In the genomic region with DNA sequence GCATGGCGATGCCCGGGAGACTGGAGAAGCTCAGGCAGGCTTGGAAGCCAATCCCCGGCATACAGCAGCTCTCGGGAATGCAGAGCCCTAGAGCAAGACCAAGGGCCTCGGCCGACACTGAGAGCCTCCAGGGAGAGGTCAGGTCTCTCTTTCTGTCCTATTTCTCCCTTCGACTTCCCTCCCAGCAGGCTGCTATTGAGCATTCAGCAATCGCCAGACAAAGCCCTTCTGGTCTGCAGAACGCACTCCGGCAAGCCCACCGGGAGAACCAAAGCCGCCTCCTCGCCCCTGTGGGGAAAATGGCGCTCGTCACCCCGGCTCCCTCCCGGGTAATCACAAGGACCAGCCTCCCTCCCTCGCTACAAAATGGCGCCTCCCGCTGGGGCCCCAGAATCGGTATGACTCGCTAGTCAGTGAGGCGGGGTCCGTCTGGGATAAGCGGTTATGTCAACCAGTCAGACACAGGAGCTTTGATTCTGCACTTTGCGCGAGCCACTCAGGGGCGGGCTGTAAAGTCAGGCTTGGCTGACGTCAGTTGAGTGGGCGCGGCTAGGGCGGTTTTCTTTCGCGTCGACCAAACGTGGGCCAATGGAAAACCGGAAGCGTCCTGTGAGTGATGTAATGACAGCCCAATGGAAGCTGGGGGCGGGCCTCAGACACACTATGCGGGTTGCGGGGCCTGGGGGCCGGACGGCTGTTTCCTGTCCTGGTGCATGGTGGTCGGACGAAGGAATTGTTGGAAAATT, we compare ENCODE assay signal across 8 cellular contexts.
A peak's percentile ranks its signal among the peaks of the same experiment; 100 is the strongest.
DNase-seq lines count a peak whose midpoint lies in the region; ATAC-seq lines count a peak whose summit lies in the region.

ZNF143 (plus strand) TSS at position 691 of the 746 bp plus-strand sequence. CDS start 10,297 bp downstream, outside the sequence.

- no peaks in the 10 kb centered on the region for H3K9me3 ChIP-seq in BLaER1 treated with 17β-estradiol and CSF1 and Interleukin-3, amounts not matched to agents 10 nM and 100 nM (replicated peaks in 1 of 11)

- peak within 1 kb of the TSS; percentile 96 to 100 (median 99) for H3K27ac ChIP-seq in BLaER1 treated with 17β-estradiol and CSF1 and Interleukin-3, amounts not matched to agents 10 nM and 100 nM

- no peaks in the 10 kb centered on the region for H3K27me3 ChIP-seq in BLaER1 treated with 17β-estradiol and CSF1 and Interleukin-3, amounts not matched to agents 10 nM and 100 nM

- peaks cover 20 to 33% (median 26%) of the 10 kb centered on the region in 10 experiments for H3K4me1 ChIP-seq in BLaER1 treated with 17β-estradiol and CSF1 and Interleukin-3, amounts not matched to agents 10 nM and 100 nM

- H4K20me1 ChIP-seq in BLaER1 treated with 17β-estradiol and CSF1 and Interleukin-3, amounts not matched to agents 10 nM and 100 nM, result no peaks in the 10 kb centered on the region

- H3K4me2 ChIP-seq in BLaER1 treated with 17β-estradiol and CSF1 and Interleukin-3, amounts not matched to agents 10 nM and 100 nM, result peak within 1 kb of the TSS; percentile 76 to 98 (median 89)

- peak; percentile 82 for ATAC-seq in GM19351 (IDR thresholded peaks at IDR 0.05; ENCODE audit: unreplicated experiment)
- peak; percentile 83 for ATAC-seq in HG03521 (IDR thresholded peaks at IDR 0.05; ENCODE audit: unreplicated experiment)

- H3K4me3 ChIP-seq in BLaER1 treated with 17β-estradiol and CSF1 and Interleukin-3, amounts not matched to agents 10 nM and 100 nM, result peak within 1 kb of the TSS; percentile 76 to 97 (median 86)

- peak within 1 kb of the TSS; percentile 94 to 100 (median 99) for H3K9ac ChIP-seq in BLaER1 treated with 17β-estradiol and CSF1 and Interleukin-3, amounts not matched to agents 10 nM and 100 nM

- DNase-seq in NCI-H748 (lab: John Stamatoyannopoulos, UW; ENCODE audit: unreplicated experiment) (peak; percentile 100), dedifferentiated amniotic fluid mesenchymal stem cell (ENCODE audit: extremely low spot score) (peak; percentile 100), left kidney (ENCODE audit: low read depth, low spot score) (peak; percentile 100)
- peak; percentile 100 for DNase-seq in activated CD4-positive, alpha-beta T cell treated with anti-CD3 and anti-CD28 coated beads, Interleukin-2, amount 50 U/mL, for 1 hour
- DNase-seq in stimulated activated CD4-positive, alpha-beta T cell treated with anti-CD3 and anti-CD28 coated beads, Interleukin-2, amount 100 ng/mL, for 24 hours, result peak; percentile 100

- H3K36me3 ChIP-seq in BLaER1 treated with 17β-estradiol and CSF1 and Interleukin-3, amounts not matched to agents 10 nM and 100 nM, result peaks cover 0 to under 1% (median 0%) of the 10 kb centered on the region in 11 experiments; a peak in 1 of 22 replicates

Comparison
In these comparisons a context has a peak if more than half of its experiments do, and no peak if none do; other contexts are left out.
1. Peak in every context shown above with its lines: DNase-seq, ATAC-seq, H3K4me3 ChIP-seq and H3K27ac ChIP-seq.